ENCODE assay signal across 17 cellular contexts in genomic region chr1:62774971-62775578, GRCh38.
"Had no signal": no experiment of that assay in that cellular context is flagged by ENCODE, and none has a peak within 500 bp of the region (broad histone marks: within the 10 kb centered on the region; RNA-seq: fewer than 3 reads in every experiment).

No MANE protein-coding gene starts in this region.

- H3K4me1 ChIP-seq: breast epithelium, left ventricle myocardium inferior, right lobe of liver had no signal

- H3K9me3 ChIP-seq: breast epithelium, ovary, right lobe of liver had no signal

- DNase-seq: activated CD4-positive, alpha-beta memory T cell treated with anti-CD3 and anti-CD28 coated beads for 36 hours; activated CD4-positive, alpha-beta T cell treated with anti-CD3 and anti-CD28 coated beads for 4 hours; activated naive CD4-positive, alpha-beta T cell treated with anti-CD3 and anti-CD28 coated beads for 36 hours; activated T-cell treated with anti-CD3 and anti-CD28 coated beads, Interleukin-2, amount 50 U/mL, for 4 hours; aorta; foreskin keratinocyte; kidney glomerular epithelial cell; left ventricle myocardium inferior; mammary epithelial cell; ovary; right lobe of liver; small intestine; stimulated activated CD4-positive, alpha-beta T cell treated with anti-CD3 and anti-CD28 coated beads, Interleukin-15, amount 100 ng/mL, for 24 hours; stimulated activated CD4-positive, alpha-beta T cell treated with anti-CD3 and anti-CD28 coated beads, Interleukin-2, amount 100 ng/mL, for 48 hours had no signal

- ATAC-seq: activated T-cell treated with anti-CD3 and anti-CD28 coated beads, Interleukin-2, amount 50 U/mL, for 4 hours; foreskin keratinocyte; right lobe of liver; WTC11 had no signal

- H3K36me3 ChIP-seq: breast epithelium, left ventricle myocardium inferior, ovary, right lobe of liver had no signal

- H3K4me3 ChIP-seq: breast epithelium, coronary artery, left ventricle myocardium inferior, ovary, right lobe of liver had no signal

- H3K4me3 Mint-ChIP-seq: activated CD4-positive, alpha-beta memory T cell treated with anti-CD3 and anti-CD28 coated beads for 36 hours; activated naive CD4-positive, alpha-beta T cell treated with anti-CD3 and anti-CD28 coated beads for 36 hours; activated T-cell treated with anti-CD3 and anti-CD28 coated beads, Interleukin-2, amount 50 U/mL, for 4 hours; WTC11 had no signal

- H3K27me3 ChIP-seq: breast epithelium, foreskin keratinocyte, ovary, right lobe of liver had no signal

- H3K27ac ChIP-seq: breast epithelium, coronary artery, foreskin keratinocyte, left ventricle myocardium inferior, ovary, right lobe of liver had no signal

- H3K27ac Mint-ChIP-seq: activated CD4-positive, alpha-beta memory T cell treated with anti-CD3 and anti-CD28 coated beads for 36 hours; activated naive CD4-positive, alpha-beta T cell treated with anti-CD3 and anti-CD28 coated beads for 36 hours; WTC11 had no signal
